In genomic region chr10:62148155-62148554, GRCh38 we compare ENCODE assay signal across 24 cellular contexts.
A peak's percentile ranks its signal among the peaks of the same experiment; 100 is the strongest.
DNase-seq lines count a peak whose midpoint lies in the region; ATAC-seq, FAIRE-seq and TF ChIP-seq lines count a peak whose summit lies in the region.
"Had no signal": no experiment of that assay in that cellular context is flagged by ENCODE, and none has a peak within 500 bp of the region (broad histone marks: within the 10 kb centered on the region; RNA-seq: fewer than 3 reads in every experiment).

No MANE protein-coding gene starts in this region.

- no peak overlapping the region for H3K4me2 ChIP-seq in A549

- peaks cover 6% of the 10 kb centered on the region; the same call in 2 of the 3 replicates for H3K9me3 ChIP-seq in A549
- H3K9me3 ChIP-seq in CD4-positive, CD25-positive, alpha-beta regulatory T cell (ENCODE audit: control insufficient read depth in 2 of 2, low read length in 2 of 2), result no peaks in the 10 kb centered on the region
- no peaks in the 10 kb centered on the region for H3K9me3 ChIP-seq in colonic mucosa
- peaks cover 0 to 2% of the 10 kb centered on the region in 2 donors for H3K9me3 ChIP-seq in left lung
- H3K9me3 ChIP-seq: Caco-2 had no signal

- H3K4me1 ChIP-seq in A549 (no peaks in the 10 kb centered on the region), colonic mucosa (no peaks in the 10 kb centered on the region), left lung (peaks cover 5 to 6% of the 10 kb centered on the region in 2 donors)
- no peaks in the 10 kb centered on the region for H3K4me1 ChIP-seq in CD4-positive, CD25-positive, alpha-beta regulatory T cell (ENCODE audit: control insufficient read depth, insufficient read depth, low read length, poor library complexity, severe bottlenecking)

- no peak for DNase-seq in activated naive CD8-positive, alpha-beta T cell treated with anti-CD3 and anti-CD28 coated beads for 36 hours
- DNase-seq in A549 (ENCODE audit: low read depth in 1 of 2, low spot score in 1 of 2), result no peak
- DNase-seq in CD4-positive, CD25-positive, alpha-beta regulatory T cell, result no peak
- peak; percentile 3 for DNase-seq in left kidney (ENCODE audit: low read depth, low spot score)
- DNase-seq in colonic mucosa, result no peak
- DNase-seq in left lung, result no peak
- DNase-seq in stimulated activated CD4-positive, alpha-beta T cell treated with anti-CD3 and anti-CD28 coated beads, Interleukin-2, amount 100 ng/mL, for 48 hours, result no peak
- DNase-seq: 8988T; AML-193; Caco-2; Calu3; CD4-positive, alpha-beta T cell; CD8-positive, alpha-beta T cell; DMS79 treated with DMSO at 0.1 percent for 48 hours; GF-D8 had no signal

- no peaks in the 10 kb centered on the region for H3K27me3 ChIP-seq in CD4-positive, CD25-positive, alpha-beta regulatory T cell (ENCODE audit: control insufficient read depth, insufficient read depth, low read length)
- no peaks in the 10 kb centered on the region for H3K27me3 ChIP-seq in colonic mucosa
- H3K27me3 ChIP-seq in left lung, result no peaks in the 10 kb centered on the region
- H3K27me3 ChIP-seq: BLaER1 treated with 17β-estradiol and CSF1 and Interleukin-3, amounts not matched to agents 10 nM and 100 nM had no signal

- ATAC-seq in A549 (no peak), left lung (no peak)
- no peak for ATAC-seq in CD4-positive, CD25-positive, alpha-beta regulatory T cell (ENCODE audit: low read depth in 2 of 2)
- ATAC-seq: CD8-positive, alpha-beta T cell had no signal

- intact Hi-C loops in colonic mucosa (cut with DNase I), result no loop called here
- intact Hi-C loops in left lung (cut with DNase I), result no loop called here

- no peak for TF ChIP-seq EP300 in A549 (IDR thresholded peaks at IDR 0.05)

- WGBS in A549 (ENCODE audit: missing lambda C conversion rate), result 78% methylated on average over 3 of the region's 3 CpGs

- peaks cover 7% of the 10 kb centered on the region for H3K36me3 Mint-ChIP-seq in activated naive CD8-positive, alpha-beta T cell
- H3K36me3 Mint-ChIP-seq in activated naive CD8-positive, alpha-beta T cell treated with anti-CD3 and anti-CD28 coated beads for 36 hours, result no peaks in the 10 kb centered on the region
- peaks cover 24% of the 10 kb centered on the region for H3K36me3 Mint-ChIP-seq in CD4-positive, CD25-positive, alpha-beta regulatory T cell
- H3K36me3 Mint-ChIP-seq: CD8-positive, alpha-beta T cell had no signal

- no peak overlapping the region for H3K27ac ChIP-seq in A549
- H3K27ac ChIP-seq in CD4-positive, CD25-positive, alpha-beta regulatory T cell (ENCODE audit: insufficient read depth, low read length, poor library complexity, severe bottlenecking), result no peak overlapping the region
- no peak overlapping the region for H3K27ac ChIP-seq in colonic mucosa
- no peak overlapping the region for H3K27ac ChIP-seq in left lung
- H3K27ac ChIP-seq: C4-2B had no signal

- no peak for TF ChIP-seq RAD21 in A549 (conservative IDR thresholded peaks at IDR 0.05 in 1 of 2, IDR thresholded peaks at IDR 0.05 in 1 of 2)

- H3K4me3 ChIP-seq in A549 (no peak overlapping the region), colonic mucosa (no peak overlapping the region), left lung (no peak overlapping the region)
- H3K4me3 ChIP-seq in CD4-positive, CD25-positive, alpha-beta regulatory T cell (ENCODE audit: low read depth, low read length), result no peak overlapping the region
- H3K4me3 ChIP-seq: BLaER1 treated with 17β-estradiol and CSF1 and Interleukin-3, amounts not matched to agents 10 nM and 100 nM had no signal

- H3K27ac Mint-ChIP-seq in activated naive CD8-positive, alpha-beta T cell, result peak overlapping the region; percentile 8
- no peak overlapping the region for H3K27ac Mint-ChIP-seq in activated naive CD8-positive, alpha-beta T cell treated with anti-CD3 and anti-CD28 coated beads for 36 hours
- peak overlapping the region in 2 of 3 donors; percentile 63 to 74 for H3K27ac Mint-ChIP-seq in CD4-positive, CD25-positive, alpha-beta regulatory T cell
- H3K27ac Mint-ChIP-seq: B cell; CD4-positive, alpha-beta T cell; CD8-positive, alpha-beta T cell had no signal

- no peak for TF ChIP-seq CTCF in A549 (IDR thresholded peaks at IDR 0.05)
- TF ChIP-seq CTCF in colonic mucosa (IDR thresholded peaks at IDR 0.05), result no peak
- no peak for TF ChIP-seq CTCF in left lung (IDR thresholded peaks at IDR 0.05)

- H3K27me3 Mint-ChIP-seq in activated naive CD8-positive, alpha-beta T cell, result no peaks in the 10 kb centered on the region
- H3K27me3 Mint-ChIP-seq in activated naive CD8-positive, alpha-beta T cell treated with anti-CD3 and anti-CD28 coated beads for 36 hours, result no peaks in the 10 kb centered on the region
- H3K27me3 Mint-ChIP-seq in CD4-positive, CD25-positive, alpha-beta regulatory T cell, result no peaks in the 10 kb centered on the region
- H3K27me3 Mint-ChIP-seq: B cell; CD4-positive, alpha-beta T cell had no signal

- CTCF ChIA-PET in A549 (lab: Yijun Ruan, JAX), result interaction anchor here (0.8 kb wide), 1 partner anchor 62 kb away, joined by 3 read pairs; no protein-coding TSS in a partner anchor

- H3K4me1 Mint-ChIP-seq in activated naive CD8-positive, alpha-beta T cell (ENCODE audit: low read depth), result peaks cover 13% of the 10 kb centered on the region
- H3K4me1 Mint-ChIP-seq in activated naive CD8-positive, alpha-beta T cell treated with anti-CD3 and anti-CD28 coated beads for 36 hours, result peaks cover 15% of the 10 kb centered on the region
- peaks cover 6 to 39% (median 9%) of the 10 kb centered on the region in 4 donors for H3K4me1 Mint-ChIP-seq in CD4-positive, CD25-positive, alpha-beta regulatory T cell

- H3K4me3 Mint-ChIP-seq in activated naive CD8-positive, alpha-beta T cell, result no peak overlapping the region
- H3K4me3 Mint-ChIP-seq in activated naive CD8-positive, alpha-beta T cell treated with anti-CD3 and anti-CD28 coated beads for 36 hours, result no peak overlapping the region
- H3K4me3 Mint-ChIP-seq in CD4-positive, CD25-positive, alpha-beta regulatory T cell, result no peak overlapping the region
- H3K4me3 Mint-ChIP-seq: B cell; CD4-positive, alpha-beta T cell; CD8-positive, alpha-beta T cell had no signal

- peaks cover 10% of the 10 kb centered on the region for H3K9me3 Mint-ChIP-seq in activated naive CD8-positive, alpha-beta T cell (ENCODE audit: low read depth)
- peaks cover 11% of the 10 kb centered on the region for H3K9me3 Mint-ChIP-seq in activated naive CD8-positive, alpha-beta T cell treated with anti-CD3 and anti-CD28 coated beads for 36 hours
- H3K9me3 Mint-ChIP-seq in CD4-positive, CD25-positive, alpha-beta regulatory T cell, result peaks cover 0 to 10% (median 2%) of the 10 kb centered on the region in 7 donors
- H3K9me3 Mint-ChIP-seq: CD4-positive, alpha-beta T cell had no signal

- no peak overlapping the region for H3K9ac ChIP-seq in colonic mucosa (ENCODE audit: low read depth in 2 of 2, low read length in 2 of 2)
- H3K9ac ChIP-seq: BLaER1 treated with 17β-estradiol and CSF1 and Interleukin-3, amounts not matched to agents 10 nM and 100 nM had no signal

- H3K36me3 ChIP-seq in CD4-positive, CD25-positive, alpha-beta regulatory T cell (ENCODE audit: control insufficient read depth, insufficient read depth, low read length), result no peaks in the 10 kb centered on the region
- H3K36me3 ChIP-seq in colonic mucosa (no peaks in the 10 kb centered on the region), left lung (no peaks in the 10 kb centered on the region)

- POLR2A ChIA-PET in A549 (lab: Yijun Ruan, JAX), result no interaction called here

- no peak for FAIRE-seq in A549 (lab: Jason Lieb, UNC)
- FAIRE-seq: A204.1, D721Med, G401.6, GM12891, GM19239 had no signal

- TF ChIP-seq POLR2A in A549 (IDR thresholded peaks at IDR 0.05; ENCODE audit: low read length), result no peak

TF ChIP-seq in A549, 52 proteins besides CTCF, POLR2A, EP300 and RAD21:
- TF ChIP-seq JUN (IDR thresholded peaks at IDR 0.05) (no peak), KDM5A (IDR thresholded peaks at IDR 0.05) (no peak), ZSCAN20 (CRISPR knock-in tag; IDR thresholded peaks at IDR 0.05) (no peak), KDM1A (IDR thresholded peaks at IDR 0.05; ENCODE audit: low read depth) (0 out of 2 replicates have a peak, but pooled peaks have one; percentile 23)
- TF ChIP-seq, protein P1, sequence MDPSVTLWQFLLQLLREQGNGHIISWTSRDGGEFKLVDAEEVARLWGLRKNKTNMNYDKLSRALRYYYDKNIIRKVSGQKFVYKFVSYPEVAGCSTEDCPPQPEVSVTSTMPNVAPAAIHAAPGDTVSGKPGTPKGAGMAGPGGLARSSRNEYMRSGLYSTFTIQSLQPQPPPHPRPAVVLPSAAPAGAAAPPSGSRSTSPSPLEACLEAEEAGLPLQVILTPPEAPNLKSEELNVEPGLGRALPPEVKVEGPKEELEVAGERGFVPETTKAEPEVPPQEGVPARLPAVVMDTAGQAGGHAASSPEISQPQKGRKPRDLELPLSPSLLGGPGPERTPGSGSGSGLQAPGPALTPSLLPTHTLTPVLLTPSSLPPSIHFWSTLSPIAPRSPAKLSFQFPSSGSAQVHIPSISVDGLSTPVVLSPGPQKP (IDR thresholded peaks at IDR 0.05; ENCODE audit: low read depth, low read length), result no peak
